Comparison of ENCODE assay signal across 25 cellular contexts in genomic region chr11:121553367-121553766, GRCh38.
DNase-seq lines count a peak whose midpoint lies in the region; ATAC-seq, FAIRE-seq and TF ChIP-seq lines count a peak whose summit lies in the region.
"Had no signal": no experiment of that assay in that cellular context is flagged by ENCODE, and none has a peak within 500 bp of the region (broad histone marks: within the 10 kb centered on the region; RNA-seq: fewer than 3 reads in every experiment).

No MANE protein-coding gene starts in this region.

- H2AFZ ChIP-seq in K562 (ENCODE audit: low read depth, low read length), result no peak overlapping the region
- H2AFZ ChIP-seq in keratinocyte (ENCODE audit: control insufficient read depth, low read length), result no peak overlapping the region
- no peak overlapping the region for H2AFZ ChIP-seq in Karpas-422 (ENCODE audit: low read length)

- dilution Hi-C loops in keratinocyte (cut with MboI; ENCODE audit: extremely low pct_ligation_motif_present, low sequenced_read_pairs), result no loop called here

- H3K9ac ChIP-seq in K562 (ENCODE audit: insufficient read depth in 1 of 2, low read depth in 2 of 2, low read length in 2 of 2), result no peak overlapping the region
- H3K9ac ChIP-seq in keratinocyte (ENCODE audit: control insufficient read depth, extremely low read depth, insufficient read depth, low read length), result no peak overlapping the region
- no peak overlapping the region for H3K9ac ChIP-seq in Karpas-422 (ENCODE audit: low read length)
- H3K9ac ChIP-seq: SK-N-SH had no signal

- peak; percentile 44 for DNase-seq in NCI-H82 (lab: John Stamatoyannopoulos, UW)
- no peak for DNase-seq in NCI-H82 treated with DMSO at 0.1 percent for 48 hours (lab: John Stamatoyannopoulos, UW; ENCODE audit: unreplicated experiment)
- DNase-seq in GM12892 (ENCODE audit: insufficient read length), result no peak
- no peak for DNase-seq in K562 (ENCODE audit: extremely low read depth in 1 of 4, low spot score in 3 of 4)
- no peak for DNase-seq in keratinocyte (ENCODE audit: low read depth, low spot score)
- DNase-seq in NCI-H1105 (lab: John Stamatoyannopoulos, UW), result no peak
- no peak for DNase-seq in Karpas-422
- no peak for DNase-seq in HUDEP-2 (lab: John Stamatoyannopoulos, UW; ENCODE audit: unreplicated experiment in 76 of 76)
- DNase-seq: activated CD4-positive, alpha-beta T cell treated with anti-CD3 and anti-CD28 coated beads, Interleukin-2, amount 10 ng/mL, durations not matched to agents 24 days and 14 days; activated CD8-positive, alpha-beta memory T cell treated with anti-CD3 and anti-CD28 coated beads, Interleukin-2, amount 10 ng/mL, durations not matched to agents 7 days and 5 days; activated naive CD8-positive, alpha-beta T cell treated with anti-CD3 and anti-CD28 coated beads, Interleukin-2, amount 10 ng/mL, durations not matched to agents 7 days and 5 days; AML-193; HCEC 1CT; left ventricle myocardium inferior; naive thymus-derived CD4-positive, alpha-beta T cell; NCI-H1436; NCI-H2107; SK-N-SH; stimulated activated CD4-positive, alpha-beta T cell treated with anti-CD3 and anti-CD28 coated beads, Interleukin-4, amount 100 ng/mL, for 1 hour; stimulated activated naive B cell treated with anti-CD40 and anti-IgM and Interleukin-4, amounts not matched to agents 10 μg/mL and 1 μg/mL and 100 μg/mL, for 72 hours; T-helper 2 cell had no signal

- no peak for ATAC-seq in K562
- ATAC-seq: activated CD8-positive, alpha-beta memory T cell treated with anti-CD3 and anti-CD28 coated beads, Interleukin-2, amount 10 ng/mL, durations not matched to agents 7 days and 5 days; naive thymus-derived CD4-positive, alpha-beta T cell; stimulated activated naive B cell treated with anti-CD40 and anti-IgM and Interleukin-4, amounts not matched to agents 10 μg/mL and 1 μg/mL and 100 μg/mL, for 72 hours had no signal

- CTCF ChIA-PET in K562 (lab: Yijun Ruan, JAX; ENCODE audit: low intra/inter-chr PET ratio), result no interaction called here

- FAIRE-seq in GM12892 (lab: Jason Lieb, UNC) (peak; percentile 70), K562 (lab: Jason Lieb, UNC) (no peak), keratinocyte (lab: Jason Lieb, UNC) (peak; percentile 23)
- FAIRE-seq: A204.1 had no signal

- H3K36me3 ChIP-seq in K562 (ENCODE audit: control insufficient read depth, insufficient read depth, low read length) (no peaks in the 10 kb centered on the region), keratinocyte (ENCODE audit: control insufficient read depth in 2 of 2, extremely low read depth in 1 of 2, insufficient read depth in 2 of 2, low read length in 2 of 2) (peaks cover 26 to 40% of the 10 kb centered on the region in 2 experiments), Karpas-422 (ENCODE audit: insufficient read depth, low read length) (peaks cover 43% of the 10 kb centered on the region)
- H3K36me3 ChIP-seq: left ventricle myocardium inferior, thoracic aorta, uterus had no signal

- TF ChIP-seq CTCF in K562 (IDR thresholded peaks at IDR 0.05 in 2 of 3, conservative IDR thresholded peaks at IDR 0.05 in 1 of 3; ENCODE audit: insufficient read depth in 2 of 3, low read depth in 1 of 3, low read length in 3 of 3) (no peak), keratinocyte (optimal IDR thresholded peaks at IDR 0.05 in 1 of 3, IDR thresholded peaks at IDR 0.05 in 1 of 3, conservative IDR thresholded peaks at IDR 0.05 in 1 of 3; ENCODE audit: extremely low read depth in 1 of 3, insufficient read depth in 2 of 3, low read length in 3 of 3) (no peak)

- in situ Hi-C loops in K562 (cut with MboI), result no loop called here

- H4K20me1 ChIP-seq in K562 (replicated peaks; ENCODE audit: control insufficient read depth, insufficient read depth, low read length) (no peaks in the 10 kb centered on the region), keratinocyte (ENCODE audit: control insufficient read depth, extremely low read depth, insufficient read depth, low read length) (no peaks in the 10 kb centered on the region), Karpas-422 (ENCODE audit: insufficient read depth, low read depth, low read length) (no peaks in the 10 kb centered on the region)

- H3K4me3 ChIP-seq in K562 (no peak overlapping the region), keratinocyte (ENCODE audit: control insufficient read depth in 2 of 3, extremely low read depth in 1 of 3, insufficient read depth in 2 of 3, low read depth in 1 of 3, low read length in 3 of 3) (no peak overlapping the region), Karpas-422 (ENCODE audit: low read length) (no peak overlapping the region)
- H3K4me3 ChIP-seq: left ventricle myocardium inferior, thoracic aorta, uterus had no signal

- POLR2A ChIA-PET in K562 (lab: Yijun Ruan, JAX), result no interaction called here

- H3K79me2 ChIP-seq in K562 (ENCODE audit: control insufficient read depth, insufficient read depth, low read length) (no peaks in the 10 kb centered on the region), keratinocyte (ENCODE audit: control insufficient read depth, insufficient read depth, low read length) (peaks cover 28% of the 10 kb centered on the region), Karpas-422 (ENCODE audit: low read length) (peaks cover 27% of the 10 kb centered on the region)

- no peaks in the 10 kb centered on the region for H3K9me3 ChIP-seq in K562 (replicated peaks; ENCODE audit: control insufficient read depth, insufficient read depth, low read depth, low read length)
- H3K9me3 ChIP-seq in keratinocyte (ENCODE audit: control insufficient read depth, low read depth, low read length), result no peaks in the 10 kb centered on the region
- no peaks in the 10 kb centered on the region for H3K9me3 ChIP-seq in Karpas-422 (ENCODE audit: low read length)
- H3K9me3 ChIP-seq: left ventricle myocardium inferior, SK-N-SH, thoracic aorta, uterus had no signal

- TF ChIP-seq POLR2A in GM12892 (IDR thresholded peaks at IDR 0.05; ENCODE audit: low read depth, low read length) (no peak), K562 (conservative IDR thresholded peaks at IDR 0.05) (no peak)

- TF ChIP-seq RAD21 in K562 (CRISPR knock-in tag; conservative IDR thresholded peaks at IDR 0.05 in 1 of 2, IDR thresholded peaks at IDR 0.05 in 1 of 2), result no peak

- no TSS peak for BruUV-seq in K562 (replicated peaks; lab: Mats Ljungman, UMichigan)

- 0% methylated on average over 3 of the region's 3 CpGs for WGBS in K562 (ENCODE audit: insufficient coverage, low coverage, missing lambda C conversion rate)

- H3K27me3 ChIP-seq in K562 (ENCODE audit: control insufficient read depth in 2 of 2, insufficient read depth in 2 of 2, low read length in 2 of 2) (peaks cover 0 to under 1% of the 10 kb centered on the region in 2 experiments; a peak in 1 of 5 replicates), keratinocyte (ENCODE audit: control insufficient read depth, extremely low read depth, insufficient read depth, low read length) (no peaks in the 10 kb centered on the region), Karpas-422 (ENCODE audit: low read length) (no peaks in the 10 kb centered on the region)
- H3K27me3 ChIP-seq: uterus had no signal

- H3K4me2 ChIP-seq in K562 (ENCODE audit: insufficient read depth, low read length), result no peak overlapping the region
- peak overlapping the region; percentile 88 for H3K4me2 ChIP-seq in keratinocyte (ENCODE audit: control insufficient read depth, extremely low read depth, insufficient read depth, low read depth, low read length)
- H3K4me2 ChIP-seq in Karpas-422 (ENCODE audit: low read depth, low read length, poor library complexity, severe bottlenecking), result no peak overlapping the region
- H3K4me2 ChIP-seq: SK-N-SH had no signal

- H3K4me1 ChIP-seq in K562 (replicated peaks in 1 of 2; ENCODE audit: control insufficient read depth in 2 of 2, insufficient read depth in 2 of 2, low read length in 2 of 2) (no peaks in the 10 kb centered on the region), keratinocyte (ENCODE audit: control insufficient read depth, extremely low read depth, insufficient read depth, low read length) (peaks cover 35% of the 10 kb centered on the region), Karpas-422 (ENCODE audit: low read length) (no peaks in the 10 kb centered on the region)
- H3K4me1 ChIP-seq: left ventricle myocardium inferior, uterus had no signal

- no peak for TF ChIP-seq EP300 in K562 (IDR thresholded peaks at IDR 0.05; ENCODE audit: low read length)

- H3K9me2 ChIP-seq in Karpas-422 (replicated peaks; ENCODE audit: insufficient read depth, low read length), result no peaks in the 10 kb centered on the region
- H3K9me2 ChIP-seq: SK-N-SH had no signal

- H3K27ac ChIP-seq in K562 (ENCODE audit: extremely low read depth, low read depth, low read length) (no peak overlapping the region), keratinocyte (ENCODE audit: control insufficient read depth, insufficient read depth, low read length) (peak overlapping the region; percentile 41), Karpas-422 (ENCODE audit: low read length) (no peak overlapping the region)
- H3K27ac ChIP-seq: epithelial cell of prostate, left ventricle myocardium inferior, thoracic aorta, uterus had no signal

- intact Hi-C loops in K562 (cut with micrococcal nuclease), result no loop called here

- no peaks in the 10 kb centered on the region for H3K9me1 ChIP-seq in K562 (ENCODE audit: control insufficient read depth, insufficient read depth, low read length)
- peaks cover 10% of the 10 kb centered on the region for H3K9me1 ChIP-seq in keratinocyte (ENCODE audit: control insufficient read depth, extremely low read depth, insufficient read depth, low read length)

TF ChIP-seq in K562, 482 proteins besides CTCF, POLR2A, EP300 and RAD21 (continues in another document):
- TF ChIP-seq CBX8 (IDR thresholded peaks at IDR 0.05; ENCODE audit: borderline replicate concordance, extremely low read depth, low read depth, low read length, poor library complexity, severe bottlenecking), result no peak
- peak; percentile 17; the same call in 1 of the 2 replicates for TF ChIP-seq TFE3 (CRISPR knock-in tag; IDR thresholded peaks at IDR 0.05)
